ENCODE assay signal across 26 cellular contexts in the genomic region with DNA sequence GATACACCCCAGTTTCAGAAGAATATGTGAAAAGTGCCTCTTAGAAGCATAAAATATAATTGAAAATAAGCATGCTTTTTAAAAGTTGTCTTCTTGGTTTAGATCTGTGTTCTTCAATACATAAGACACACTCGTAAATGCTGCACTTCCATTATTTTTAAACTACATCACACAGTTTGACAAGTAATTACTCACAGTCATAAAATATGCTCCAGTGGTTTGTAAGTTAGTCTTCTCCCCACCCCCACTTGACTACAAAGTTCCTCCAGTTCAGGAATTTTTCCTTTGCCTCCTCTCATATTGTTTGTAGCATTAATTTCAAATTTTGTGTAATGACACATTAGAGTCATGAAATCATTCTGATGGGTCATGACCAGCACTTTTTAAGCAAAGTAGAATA.
DNase-seq lines count a peak whose midpoint lies in the region; ATAC-seq and TF ChIP-seq lines count a peak whose summit lies in the region.
"Had no signal": no experiment of that assay in that cellular context is flagged by ENCODE, and none has a peak within 500 bp of the region (broad histone marks: within the 10 kb centered on the region; RNA-seq: fewer than 3 reads in every experiment).

No MANE protein-coding gene starts in this region.

- WGBS in mammary epithelial cell (ENCODE audit: low coverage, missing lambda C conversion rate): 46% methylated on average over 1 of the region's 1 CpG
- 56% methylated on average over 1 of the region's 1 CpG for WGBS in smooth muscle cell (ENCODE audit: low lambda C conversion rate)
- 60 to 76% methylated on average over 1 of the region's 1 CpG for WGBS in gastroesophageal sphincter (ENCODE audit: low coverage in 1 of 2), 2 donors

- peaks cover 12% of the 10 kb centered on the region for H3K4me1 Mint-ChIP-seq in MCF 10A (ENCODE audit: insufficient read depth, unreplicated experiment)
- H3K4me1 Mint-ChIP-seq: brain, neural crest cell had no signal

- no peak overlapping the region for H3K27ac Mint-ChIP-seq in MCF 10A (ENCODE audit: low read depth, unreplicated experiment)
- H3K27ac Mint-ChIP-seq: activated CD8-positive, alpha-beta T cell treated with anti-CD3 and anti-CD28 coated beads, Interleukin-2, amount 10 ng/mL, durations not matched to agents 7 days and 5 days; brain; CD4-positive, alpha-beta T cell; immature natural killer cell had no signal

- no peaks in the 10 kb centered on the region for H3K27me3 Mint-ChIP-seq in MCF 10A (ENCODE audit: insufficient read depth, unreplicated experiment)
- H3K27me3 Mint-ChIP-seq: CD4-positive, alpha-beta T cell had no signal

- H2AFZ ChIP-seq in mammary epithelial cell (ENCODE audit: low read depth, low read length) (no peak overlapping the region), PC-9 (peak overlapping the region; percentile 23; the same call in 1 of the 2 replicates), smooth muscle cell (ENCODE audit: low read depth) (no peak overlapping the region)
- H2AFZ ChIP-seq: GM23248 had no signal

- no peak for ATAC-seq in gastroesophageal sphincter
- ATAC-seq in GM18870 (IDR thresholded peaks at IDR 0.05; ENCODE audit: unreplicated experiment): no peak
- ATAC-seq: activated CD8-positive, alpha-beta T cell treated with anti-CD3 and anti-CD28 coated beads, Interleukin-2, amount 10 ng/mL, durations not matched to agents 7 days and 5 days; esophagus mucosa; lower lobe of right lung had no signal

- dilution Hi-C loops in mammary epithelial cell (cut with HindIII; ENCODE audit: low sequenced_read_pairs): no loop called here

- in situ Hi-C loops in mammary epithelial cell (cut with MboI; ENCODE audit: low sequenced_read_pairs in 2 of 2): no loop called here

- H3K27ac ChIP-seq in mammary epithelial cell (ENCODE audit: insufficient read depth, low read depth, low read length) (no peak overlapping the region), PC-9 (no peak overlapping the region), smooth muscle cell (ENCODE audit: low read depth) (no peak overlapping the region), gastroesophageal sphincter (no peak overlapping the region)
- H3K27ac ChIP-seq: 22Rv1, GM23248, lower lobe of right lung, SJCRH30 had no signal

- no peak overlapping the region for H3K4me3 ChIP-seq in mammary epithelial cell (replicated peaks in 1 of 3; ENCODE audit: insufficient read depth in 1 of 3, low read depth in 2 of 3, low read length in 3 of 3)
- no peak overlapping the region for H3K4me3 ChIP-seq in PC-9
- H3K4me3 ChIP-seq in smooth muscle cell: no peak overlapping the region
- no peak overlapping the region for H3K4me3 ChIP-seq in gastroesophageal sphincter
- H3K4me3 ChIP-seq: GM23248, lower lobe of right lung, SJCRH30 had no signal

- POLR2A ChIA-PET in MCF 10A (lab: Yijun Ruan, JAX) (no interaction called here), PC-9 (lab: Charles Lee; ENCODE audit: unreplicated experiment) (no interaction called here)

- H3K79me2 ChIP-seq in mammary epithelial cell (ENCODE audit: insufficient read depth, low read length) (no peaks in the 10 kb centered on the region), PC-9 (ENCODE audit: low read depth) (no peaks in the 10 kb centered on the region), smooth muscle cell (ENCODE audit: low read depth) (no peaks in the 10 kb centered on the region)

- no peaks in the 10 kb centered on the region for H3K9me3 ChIP-seq in mammary epithelial cell (replicated peaks; ENCODE audit: insufficient read depth, low read length)
- no peaks in the 10 kb centered on the region for H3K9me3 ChIP-seq in PC-9 (ENCODE audit: insufficient read depth, low read depth)
- no peaks in the 10 kb centered on the region for H3K9me3 ChIP-seq in smooth muscle cell (replicated peaks; ENCODE audit: low read depth)
- H3K9me3 ChIP-seq in gastroesophageal sphincter: no peaks in the 10 kb centered on the region
- H3K9me3 ChIP-seq: lower lobe of right lung, SJCRH30 had no signal

- no peak for TF ChIP-seq POLR2A in gastroesophageal sphincter (IDR thresholded peaks at IDR 0.05)

- CTCF ChIA-PET in mammary epithelial cell (lab: Charles Lee; ENCODE audit: low non-redundant PET) (no interaction called here), MCF 10A (lab: Yijun Ruan, JAX) (interaction anchor here (1.1 kb wide), 1 partner anchor 33 kb away, joined by 3 read pairs; no protein-coding TSS in a partner anchor), PC-9 (lab: Charles Lee) (no interaction called here)

- no peak for TF ChIP-seq EP300 in gastroesophageal sphincter (IDR thresholded peaks at IDR 0.05)

- H4K20me1 ChIP-seq in mammary epithelial cell (ENCODE audit: insufficient read depth, low read length) (no peaks in the 10 kb centered on the region), PC-9 (ENCODE audit: insufficient read depth) (no peaks in the 10 kb centered on the region), smooth muscle cell (ENCODE audit: low read depth) (no peaks in the 10 kb centered on the region)

- H3K4me1 ChIP-seq in mammary epithelial cell (ENCODE audit: insufficient read depth, low read length): peaks cover 22% of the 10 kb centered on the region
- peaks cover 8% of the 10 kb centered on the region; the same call in 1 of the 2 replicates for H3K4me1 ChIP-seq in PC-9 (replicated peaks; ENCODE audit: insufficient read depth)
- H3K4me1 ChIP-seq in smooth muscle cell (ENCODE audit: low read depth): no peaks in the 10 kb centered on the region
- no peaks in the 10 kb centered on the region for H3K4me1 ChIP-seq in gastroesophageal sphincter
- H3K4me1 ChIP-seq: lower lobe of right lung had no signal

- TF ChIP-seq CTCF in mammary epithelial cell (conservative IDR thresholded peaks at IDR 0.05 in 1 of 2, IDR thresholded peaks at IDR 0.05 in 1 of 2; ENCODE audit: extremely low read depth in 1 of 2, insufficient read depth in 1 of 2, low read depth in 1 of 2, low read length in 2 of 2): no peak
- no peak for TF ChIP-seq CTCF in MCF 10A (IDR thresholded peaks at IDR 0.05; ENCODE audit: unreplicated experiment)
- TF ChIP-seq CTCF in PC-9 (conservative IDR thresholded peaks at IDR 0.05): no peak
- no peak for TF ChIP-seq CTCF in smooth muscle cell (IDR thresholded peaks at IDR 0.05; ENCODE audit: borderline replicate concordance, insufficient read depth, poor library complexity, severe bottlenecking)
- TF ChIP-seq CTCF in gastroesophageal sphincter (IDR thresholded peaks at IDR 0.05): no peak

- H3K4me3 Mint-ChIP-seq in MCF 10A (ENCODE audit: unreplicated experiment): no peak overlapping the region
- H3K4me3 Mint-ChIP-seq: activated CD8-positive, alpha-beta T cell treated with anti-CD3 and anti-CD28 coated beads, Interleukin-2, amount 10 ng/mL, durations not matched to agents 7 days and 5 days; brain; CD4-positive, alpha-beta T cell; immature natural killer cell; neural crest cell had no signal

- H3K9ac ChIP-seq in mammary epithelial cell (ENCODE audit: insufficient read depth, low read length) (no peak overlapping the region), smooth muscle cell (ENCODE audit: low read depth) (no peak overlapping the region)
- H3K9ac ChIP-seq: GM23248 had no signal

- intact Hi-C loops in mammary epithelial cell (cut with micrococcal nuclease): no loop called here
- intact Hi-C loops in MCF 10A (cut with micrococcal nuclease): no loop called here
- intact Hi-C loops in PC-9 (cut with micrococcal nuclease; ENCODE audit: unreplicated experiment): no loop called here

- H3K4me2 ChIP-seq in mammary epithelial cell (ENCODE audit: insufficient read depth, low read depth, low read length) (peak overlapping the region; percentile 11), PC-9 (no peak overlapping the region), smooth muscle cell (peak overlapping the region; percentile 49)

- BruUV-seq in mammary epithelial cell (replicated peaks; lab: Mats Ljungman, UMichigan) (no TSS peak), MCF 10A (replicated peaks; lab: Mats Ljungman, UMichigan) (no TSS peak), PC-9 (replicated peaks; lab: Mats Ljungman, UMichigan) (no TSS peak)

- H3F3A ChIP-seq in PC-9 (ENCODE audit: insufficient read depth, low read depth) (peaks cover 4% of the 10 kb centered on the region; the same call in 1 of the 2 replicates), smooth muscle cell (ENCODE audit: low read depth) (no peaks in the 10 kb centered on the region)

- H3K36me3 Mint-ChIP-seq in MCF 10A (ENCODE audit: insufficient read depth, unreplicated experiment): no peaks in the 10 kb centered on the region
- H3K36me3 Mint-ChIP-seq: brain had no signal

- no peaks in the 10 kb centered on the region for H3K27me3 ChIP-seq in mammary epithelial cell (ENCODE audit: insufficient read depth, low read length)
- no peaks in the 10 kb centered on the region for H3K27me3 ChIP-seq in PC-9 (ENCODE audit: insufficient read depth, low read depth)
- no peaks in the 10 kb centered on the region for H3K27me3 ChIP-seq in smooth muscle cell (ENCODE audit: low read depth)
- no peaks in the 10 kb centered on the region for H3K27me3 ChIP-seq in gastroesophageal sphincter
- H3K27me3 ChIP-seq: SJCRH30 had no signal

- no peaks in the 10 kb centered on the region for H3K36me3 ChIP-seq in mammary epithelial cell (ENCODE audit: insufficient read depth, low read length)
- H3K36me3 ChIP-seq in PC-9 (ENCODE audit: low read depth): no peaks in the 10 kb centered on the region
- H3K36me3 ChIP-seq in smooth muscle cell (ENCODE audit: low read depth): no peaks in the 10 kb centered on the region
- H3K36me3 ChIP-seq in gastroesophageal sphincter: no peaks in the 10 kb centered on the region
- H3K36me3 ChIP-seq: lower lobe of right lung, SJCRH30 had no signal

- H3K9me2 ChIP-seq in PC-9 (ENCODE audit: insufficient read depth): 0 out of 2 replicates have a peak, but pooled peaks cover 5% of the 10 kb centered on the region

- no peaks in the 10 kb centered on the region for H3K9me3 Mint-ChIP-seq in MCF 10A (ENCODE audit: unreplicated experiment)
- H3K9me3 Mint-ChIP-seq: brain; CD4-positive, alpha-beta T cell; immature natural killer cell; neural crest cell had no signal

- peak; percentile 27 for DNase-seq in mammary epithelial cell
- DNase-seq in MCF 10A (ENCODE audit: unreplicated experiment): no peak
- DNase-seq in PC-9: peak in 1 of 2 experiments; percentile 56
- peak; percentile 43 for DNase-seq in glomerular visceral epithelial cell (ENCODE audit: extremely low spot score)
- no peak for DNase-seq in smooth muscle cell (lab: John Stamatoyannopoulos, UW; ENCODE audit: unreplicated experiment)
- no peak for DNase-seq in HuH-7 (ENCODE audit: low spot score)
- DNase-seq: activated CD8-positive, alpha-beta T cell treated with anti-CD3 and anti-CD28 coated beads, Interleukin-2, amount 10 ng/mL, durations not matched to agents 7 days and 5 days; activated T-cell treated with anti-CD3 and anti-CD28 coated beads, Interleukin-2, amount 50 U/mL, for 1 hour; CD4-positive, alpha-beta T cell; DMS 273 treated with DMSO at 0.1 percent for 48 hours; effector CD4-positive, alpha-beta T cell; GM23248; hippocampal formation; immature natural killer cell; lower lobe of right lung; NCI-H1436; NCI-H2107; NCI-H446 treated with DMSO at 0.1 percent for 48 hours; SJCRH30; substantia nigra had no signal

Comparison
In these comparisons a context has a peak if more than half of its experiments do, and no peak if none do; other contexts are left out.
1. DNase-seq: peak in mammary epithelial cell (single experiment) and glomerular visceral epithelial cell (single experiment); none in MCF 10A (single experiment), smooth muscle cell (single experiment) and HuH-7 (single experiment).